ENCODE assay signal across 14 cellular contexts in the genomic region with DNA sequence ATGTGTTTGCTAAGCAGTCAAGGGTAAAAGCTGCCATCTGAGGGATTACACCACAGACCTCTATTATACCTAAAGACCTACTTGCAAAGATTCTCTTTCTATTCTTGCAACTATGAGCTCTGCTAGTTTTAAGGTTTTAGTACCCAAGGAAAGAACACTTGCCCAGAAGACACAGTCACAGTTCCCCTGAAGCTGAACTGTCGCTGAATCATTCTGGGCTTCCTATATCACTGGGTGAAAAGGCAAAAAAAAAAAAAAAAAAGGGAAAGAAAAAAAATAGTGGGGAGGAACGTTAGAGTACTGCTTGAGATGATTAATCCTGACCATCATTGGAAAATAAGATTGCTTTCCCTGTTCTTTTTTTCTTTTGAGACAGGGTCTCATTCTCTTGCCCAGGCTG. TPM values are rescaled to one million over a fixed set of nuclear protein-coding genes. Genes with fewer than 3 reads are reported as not detected.
A peak's percentile ranks its signal among the peaks of the same experiment; 100 is the strongest.
DNase-seq lines count a peak whose midpoint lies in the region; ATAC-seq and TF ChIP-seq lines count a peak whose summit lies in the region.
"Had no signal": no experiment of that assay in that cellular context is flagged by ENCODE, and none has a peak within 500 bp of the region (broad histone marks: within the 10 kb centered on the region; RNA-seq: fewer than 3 reads in every experiment).

No MANE protein-coding gene starts in this region.

- no peak overlapping the region for H3K4me3 Mint-ChIP-seq in activated CD4-positive, alpha-beta memory T cell treated with anti-CD3 and anti-CD28 coated beads, Interleukin-2, amount 10 ng/mL, durations not matched to agents 7 days and 5 days
- H3K4me3 Mint-ChIP-seq: memory B cell had no signal

- TF ChIP-seq CTCF in fibroblast of the aortic adventitia (IDR thresholded peaks at IDR 0.05; ENCODE audit: insufficient read depth, low read length) (no peak), MM.1S (IDR thresholded peaks at IDR 0.05; ENCODE audit: low read length) (no peak), Peyer's patch (IDR thresholded peaks at IDR 0.05) (no peak), psoas muscle (IDR thresholded peaks at IDR 0.05) (no peak)

- no peak for TF ChIP-seq POLR2A in Peyer's patch (IDR thresholded peaks at IDR 0.05)

- H3K4me2 ChIP-seq in MM.1S (ENCODE audit: low read depth, low read length) = no peak overlapping the region

- no peaks in the 10 kb centered on the region for H3K79me2 ChIP-seq in MM.1S (ENCODE audit: low read length)

- 40 to 63% (median 59%) methylated on average over 2 of the region's 2 CpGs for WGBS in psoas muscle, 3 donors

- H3K36me3 Mint-ChIP-seq in activated CD4-positive, alpha-beta memory T cell treated with anti-CD3 and anti-CD28 coated beads, Interleukin-2, amount 10 ng/mL, durations not matched to agents 7 days and 5 days (ENCODE audit: low read depth) = no peaks in the 10 kb centered on the region
- H3K36me3 Mint-ChIP-seq: memory B cell had no signal

- H3K4me1 ChIP-seq in MM.1S (ENCODE audit: low read length) (no peaks in the 10 kb centered on the region), Peyer's patch (no peaks in the 10 kb centered on the region), psoas muscle (no peaks in the 10 kb centered on the region)
- H3K4me1 ChIP-seq: tibial nerve had no signal

- CTCF ChIA-PET in activated CD4-positive, alpha-beta memory T cell treated with anti-CD3 and anti-CD28 coated beads, Interleukin-2, amount 10 ng/mL, durations not matched to agents 7 days and 5 days (lab: Charles Lee) = interaction anchor here (0.7 to 1.6 kb wide), 4 partner anchors 28 to 84 kb away, joined by 3 to 8 read pairs (median 5); a partner anchor contains a TSS

- POLR2A ChIA-PET in activated CD4-positive, alpha-beta memory T cell treated with anti-CD3 and anti-CD28 coated beads, Interleukin-2, amount 10 ng/mL, durations not matched to agents 7 days and 5 days (lab: Charles Lee) = interaction anchor here (0.6 to 1.5 kb wide), 6 partner anchors 14 to 64 kb away, joined by 3 to 11 read pairs (median 5); a partner anchor contains a TSS

- H3K27ac ChIP-seq in MM.1S (ENCODE audit: low read length) (no peak overlapping the region), Peyer's patch (no peak overlapping the region), psoas muscle (no peak overlapping the region)
- H3K27ac ChIP-seq: heart right ventricle, HL-60, tibial nerve had no signal

- peaks cover 5% of the 10 kb centered on the region for H3F3A ChIP-seq in MM.1S (ENCODE audit: insufficient read depth, low read length)

- H3K9me2 ChIP-seq in MM.1S (replicated peaks; ENCODE audit: insufficient read depth, low read length) = no peaks in the 10 kb centered on the region

- intact Hi-C loops in psoas muscle (cut with DNase I) = no loop called here

- ATAC-seq in psoas muscle (no peak), GM19467 (IDR thresholded peaks at IDR 0.05; ENCODE audit: unreplicated experiment) (no peak)
- ATAC-seq: heart right ventricle had no signal

- H3K9ac ChIP-seq in MM.1S (ENCODE audit: low read length) = no peak overlapping the region

- H3K9me3 Mint-ChIP-seq in activated CD4-positive, alpha-beta memory T cell treated with anti-CD3 and anti-CD28 coated beads, Interleukin-2, amount 10 ng/mL, durations not matched to agents 7 days and 5 days = no peaks in the 10 kb centered on the region
- H3K9me3 Mint-ChIP-seq: memory B cell had no signal

- no peak overlapping the region for H2AFZ ChIP-seq in MM.1S (ENCODE audit: low read length)

- in situ Hi-C loops in ACHN (cut with HindIII; ENCODE audit: low pct_ligation_motif_present, low pct_unique_long_range_greater_than_20kb, low sequenced_read_pairs) = no loop called here

- H3K4me3 ChIP-seq in fibroblast of the aortic adventitia (ENCODE audit: low read depth, low read length) (no peak overlapping the region), MM.1S (ENCODE audit: low read length) (no peak overlapping the region), Peyer's patch (no peak overlapping the region), psoas muscle (no peak overlapping the region)
- H3K4me3 ChIP-seq: heart right ventricle, tibial nerve had no signal

- peaks cover 49% of the 10 kb centered on the region for H3K4me1 Mint-ChIP-seq in activated CD4-positive, alpha-beta memory T cell treated with anti-CD3 and anti-CD28 coated beads, Interleukin-2, amount 10 ng/mL, durations not matched to agents 7 days and 5 days

- DNase-seq in ACHN (peak; percentile 29), EL (peak; percentile 42), fibroblast of the aortic adventitia (ENCODE audit: low read depth) (peak; percentile 51), MM.1S (no peak), Peyer's patch (no peak), psoas muscle (no peak)
- DNase-seq in activated CD4-positive, alpha-beta memory T cell treated with anti-CD3 and anti-CD28 coated beads, Interleukin-2, amount 10 ng/mL, durations not matched to agents 7 days and 5 days = no peak
- DNase-seq: activated gamma-delta T cell treated with Interleukin-2 at 50 U/mL for 16 hours, heart right ventricle, NCI-H1436 had no signal

- H3K27me3 ChIP-seq in MM.1S (replicated peaks; ENCODE audit: insufficient read depth, low read length) (no peaks in the 10 kb centered on the region), Peyer's patch (no peaks in the 10 kb centered on the region), psoas muscle (ENCODE audit: insufficient read depth in 3 of 3, low read length in 2 of 3) (no peaks in the 10 kb centered on the region)
- H3K27me3 ChIP-seq: heart right ventricle, tibial nerve had no signal

- no peaks in the 10 kb centered on the region for H3K27me3 Mint-ChIP-seq in activated CD4-positive, alpha-beta memory T cell treated with anti-CD3 and anti-CD28 coated beads, Interleukin-2, amount 10 ng/mL, durations not matched to agents 7 days and 5 days
- H3K27me3 Mint-ChIP-seq: memory B cell had no signal

- H3K9me3 ChIP-seq in MM.1S (replicated peaks; ENCODE audit: insufficient read depth, low read length) = no peaks in the 10 kb centered on the region
- no peaks in the 10 kb centered on the region for H3K9me3 ChIP-seq in Peyer's patch
- H3K9me3 ChIP-seq in psoas muscle = no peaks in the 10 kb centered on the region
- H3K9me3 ChIP-seq: heart right ventricle, tibial nerve had no signal

- H3K36me3 ChIP-seq in MM.1S (replicated peaks; ENCODE audit: insufficient read depth, low read length) (no peaks in the 10 kb centered on the region), Peyer's patch (no peaks in the 10 kb centered on the region), psoas muscle (ENCODE audit: insufficient read depth in 1 of 2, low read depth in 1 of 2) (no peaks in the 10 kb centered on the region)
- H3K36me3 ChIP-seq: heart right ventricle, tibial nerve had no signal

- no peaks in the 10 kb centered on the region for H4K20me1 ChIP-seq in MM.1S (ENCODE audit: insufficient read depth, low read length)

- peak overlapping the region; percentile 72 for H3K27ac Mint-ChIP-seq in activated CD4-positive, alpha-beta memory T cell treated with anti-CD3 and anti-CD28 coated beads, Interleukin-2, amount 10 ng/mL, durations not matched to agents 7 days and 5 days
- H3K27ac Mint-ChIP-seq: memory B cell had no signal

RNA-seq across cellular contexts. Expression of a gene that starts 37.9 kb away (rescaled TPM):
- total RNA-seq in activated CD4-positive, alpha-beta memory T cell treated with anti-CD3 and anti-CD28 coated beads, Interleukin-2, amount 10 ng/mL, durations not matched to agents 7 days and 5 days = 10 to 100 TPM; 45.2 to 47.0 TPM
- total RNA-seq in fibroblast of the aortic adventitia (ENCODE audit: low replicate concordance) (31.6 and 49.8 TPM in 2 replicates), Peyer's patch (10 to 100 TPM in 2 of 4 donors, 1 to 10 TPM in 2; 8.8 to 53.6 (median 13.2) TPM), psoas muscle (10 to 100 TPM; 27.2 to 47.9 (median 32.7) TPM)
- 10 to 100 TPM; 33.6 to 54.0 (median 53.8) TPM for polyA plus RNA-seq in psoas muscle

RNA-seq across cellular contexts. Expression of a gene that starts 38.3 kb away (rescaled TPM):
- 10 to 100 TPM; 20.7 to 21.6 TPM for total RNA-seq in activated CD4-positive, alpha-beta memory T cell treated with anti-CD3 and anti-CD28 coated beads, Interleukin-2, amount 10 ng/mL, durations not matched to agents 7 days and 5 days
- total RNA-seq in fibroblast of the aortic adventitia (ENCODE audit: low replicate concordance) (21.6 and 30.2 TPM in 2 replicates), Peyer's patch (10 to 100 TPM in 1 of 4 donors, 1 to 10 TPM in 3; 6.5 to 12.2 (median 9.5) TPM), psoas muscle (10 to 100 TPM in 2 of 4 donors, 1 to 10 TPM in 2; 6.8 to 19.6 (median 11.6) TPM)
- polyA plus RNA-seq in psoas muscle = 1 to 10 TPM; 2.2 to 8.7 (median 8.6) TPM

Comparison
In these comparisons a context has a peak if more than half of its experiments do, and no peak if none do; other contexts are left out.
1. DNase-seq: peak in ACHN (single experiment), EL (single experiment) and fibroblast of the aortic adventitia (single experiment); none in activated CD4-positive, alpha-beta memory T cell treated with anti-CD3 and anti-CD28 coated beads, Interleukin-2, amount 10 ng/mL, durations not matched to agents 7 days and 5 days (single experiment), MM.1S (single experiment), Peyer's patch (0 of 3) and psoas muscle (0 of 2).